Comparison of ENCODE assay signal across 8 cellular contexts in genomic region chr3:101561630-101562328, GRCh38. TPM values are rescaled to one million over a fixed set of nuclear protein-coding genes. Genes with fewer than 3 reads are reported as not detected.
A peak's percentile ranks its signal among the peaks of the same experiment; 100 is the strongest.
DNase-seq lines count a peak whose midpoint lies in the region; ATAC-seq lines count a peak whose summit lies in the region.

Gene TRMT10C, plus strand, starts transcription at chr3:101561868. Its CDS starts 2,914 bp downstream, at chr3:101564782.

- H3K18ac ChIP-seq in mesendoderm (ENCODE audit: low read length): no peak within 1 kb of the TSS

- no peak within 1 kb of the TSS for H4K8ac ChIP-seq in mesendoderm (ENCODE audit: low read depth, low read length)

- peaks cover 37% of the 10 kb centered on the region for H3K79me2 ChIP-seq in mesendoderm (ENCODE audit: control insufficient read depth, insufficient read depth, low read length)

- H2AK5ac ChIP-seq in mesendoderm (ENCODE audit: low read length): no peak within 1 kb of the TSS

- peak within 1 kb of the TSS; percentile 97 for H3K27ac Mint-ChIP-seq in activated CD8-positive, alpha-beta memory T cell treated with anti-CD3 and anti-CD28 coated beads, Interleukin-2, amount 10 ng/mL, durations not matched to agents 7 days and 5 days

- H3K4me3 Mint-ChIP-seq in activated CD8-positive, alpha-beta memory T cell treated with anti-CD3 and anti-CD28 coated beads, Interleukin-2, amount 10 ng/mL, durations not matched to agents 7 days and 5 days: peak within 1 kb of the TSS; percentile 99

- no peak within 1 kb of the TSS for H2BK5ac ChIP-seq in mesendoderm (ENCODE audit: low read length)

- WGBS in mesendoderm (ENCODE audit: extremely low coverage, insufficient coverage, low lambda C conversion rate): no CpG with 5 or more reads among the region's 35 CpGs

- H3K36me3 Mint-ChIP-seq in activated CD8-positive, alpha-beta memory T cell treated with anti-CD3 and anti-CD28 coated beads, Interleukin-2, amount 10 ng/mL, durations not matched to agents 7 days and 5 days: peaks cover 31% of the 10 kb centered on the region

- H3K36me3 ChIP-seq in NT2/D1 (ENCODE audit: insufficient read depth, insufficient read length, low read length): peaks cover 39% of the 10 kb centered on the region
- no peaks in the 10 kb centered on the region for H3K36me3 ChIP-seq in endocrine pancreas (ENCODE audit: control insufficient read depth, insufficient read depth, low read length)
- peaks cover 3% of the 10 kb centered on the region for H3K36me3 ChIP-seq in mesendoderm (ENCODE audit: control insufficient read depth, insufficient read depth, low read length)

- H3K9me3 Mint-ChIP-seq in activated CD8-positive, alpha-beta memory T cell treated with anti-CD3 and anti-CD28 coated beads, Interleukin-2, amount 10 ng/mL, durations not matched to agents 7 days and 5 days (ENCODE audit: low read depth): no peaks in the 10 kb centered on the region

- no peak within 1 kb of the TSS for H4K5ac ChIP-seq in mesendoderm (ENCODE audit: low read length)

- H3K4ac ChIP-seq in mesendoderm (ENCODE audit: low read depth, low read length): peak within 1 kb of the TSS; percentile 98

- DNase-seq in COLO829 (ENCODE audit: low spot score): peak; percentile 95
- DNase-seq in HT1080 (ENCODE audit: low read depth): peak; percentile 91
- DNase-seq in NT2/D1 (ENCODE audit: low read depth, low spot score): peak; percentile 90
- peak; percentile 96 for DNase-seq in activated CD8-positive, alpha-beta memory T cell treated with anti-CD3 and anti-CD28 coated beads, Interleukin-2, amount 10 ng/mL, durations not matched to agents 7 days and 5 days
- peak; percentile 98 for DNase-seq in mesendoderm
- DNase-seq in stimulated activated CD8-positive, alpha-beta memory T cell treated with anti-CD3 and anti-CD28 coated beads, Interleukin-15, amount 100 ng/mL, for 1 hour (ENCODE audit: low read depth): peak; percentile 86

- peaks cover 2% of the 10 kb centered on the region for H3K27me3 Mint-ChIP-seq in activated CD8-positive, alpha-beta memory T cell treated with anti-CD3 and anti-CD28 coated beads, Interleukin-2, amount 10 ng/mL, durations not matched to agents 7 days and 5 days

- peak within 1 kb of the TSS; percentile 29 for H3K27ac ChIP-seq in mesendoderm (ENCODE audit: low read depth, low read length)

- H3K9me3 ChIP-seq in NT2/D1 (ENCODE audit: insufficient read depth, low read length) (no peaks in the 10 kb centered on the region), endocrine pancreas (ENCODE audit: control insufficient read depth, low read length) (no peaks in the 10 kb centered on the region)

- no peak within 1 kb of the TSS for H2BK15ac ChIP-seq in mesendoderm (replicated peaks; ENCODE audit: low read depth)

- H2BK120ac ChIP-seq in mesendoderm (ENCODE audit: low read depth, low read length): no peak within 1 kb of the TSS

- peaks cover 2% of the 10 kb centered on the region for H3K79me1 ChIP-seq in mesendoderm (ENCODE audit: low read length)

- peaks cover 37% of the 10 kb centered on the region for H3K4me1 Mint-ChIP-seq in activated CD8-positive, alpha-beta memory T cell treated with anti-CD3 and anti-CD28 coated beads, Interleukin-2, amount 10 ng/mL, durations not matched to agents 7 days and 5 days

- CTCF ChIA-PET in activated CD8-positive, alpha-beta memory T cell treated with anti-CD3 and anti-CD28 coated beads, Interleukin-2, amount 10 ng/mL, durations not matched to agents 7 days and 5 days (lab: Charles Lee): interaction anchor here (1.1 to 2.7 kb wide), 4 partner anchors 12 to 43 kb away, joined by 3 to 18 read pairs (median 4); partner anchors contain the start of gene PCNP

- H3K4me1 ChIP-seq in NT2/D1 (ENCODE audit: insufficient read depth, insufficient read length) (no peaks in the 10 kb centered on the region), endocrine pancreas (ENCODE audit: control insufficient read depth, insufficient read depth, low read length) (no peaks in the 10 kb centered on the region), mesendoderm (ENCODE audit: control insufficient read depth, low read depth, low read length) (no peaks in the 10 kb centered on the region)

- H3K27me3 ChIP-seq in NT2/D1 (ENCODE audit: insufficient read depth, insufficient read length) (no peaks in the 10 kb centered on the region), endocrine pancreas (ENCODE audit: control insufficient read depth, insufficient read depth, low read length) (no peaks in the 10 kb centered on the region), mesendoderm (ENCODE audit: insufficient read depth, low read length, poor library complexity) (no peaks in the 10 kb centered on the region)

- peak within 1 kb of the TSS; percentile 99 for H3K9ac ChIP-seq in NT2/D1 (ENCODE audit: insufficient read length, low read depth)
- peak within 1 kb of the TSS; percentile 79 for H3K9ac ChIP-seq in endocrine pancreas (ENCODE audit: control insufficient read depth, insufficient read depth, low read length)
- peak within 1 kb of the TSS; percentile 98 for H3K9ac ChIP-seq in mesendoderm (ENCODE audit: low read length)

- peak within 1 kb of the TSS; percentile 99 for H3K56ac ChIP-seq in mesendoderm (ENCODE audit: low read length)

- peak within 1 kb of the TSS; percentile 23 for H3K4me2 ChIP-seq in mesendoderm (ENCODE audit: low read length)

- H3K4me3 ChIP-seq in NT2/D1 (ENCODE audit: insufficient read length, low read depth) (peak within 1 kb of the TSS; percentile 96), endocrine pancreas (ENCODE audit: control insufficient read depth, insufficient read depth, low read length) (peak within 1 kb of the TSS; percentile 93), mesendoderm (ENCODE audit: low read length) (peak within 1 kb of the TSS; percentile 100)

- no peak within 1 kb of the TSS for H3K23ac ChIP-seq in mesendoderm (ENCODE audit: low read length)

- ATAC-seq in GM21360 (IDR thresholded peaks at IDR 0.05; ENCODE audit: unreplicated experiment): peak; percentile 99
- ATAC-seq in activated CD8-positive, alpha-beta memory T cell treated with anti-CD3 and anti-CD28 coated beads, Interleukin-2, amount 10 ng/mL, durations not matched to agents 7 days and 5 days: peak; percentile 98

RNA-seq across cellular contexts. Expression of gene TRMT10C, which starts in this region (rescaled TPM):
- 47.6 and 50.8 TPM in 2 replicates for total RNA-seq in HT1080 (2014; rRNA removed; shearing (Covaris generic))
- 35.7 and 36.6 TPM in 2 replicates for polyA plus RNA-seq in HT1080 (2015; cell fraction: cytosol; rRNA removed)
- 51.8 and 58.2 TPM in 2 replicates for polyA plus RNA-seq in HT1080 (2015; cell fraction: nucleus; rRNA removed)
- 10 to 100 TPM; 24.1 to 32.9 TPM for total RNA-seq in activated CD8-positive, alpha-beta memory T cell treated with anti-CD3 and anti-CD28 coated beads, Interleukin-2, amount 10 ng/mL, durations not matched to agents 7 days and 5 days
- polyA plus RNA-seq in mesendoderm (2013, experiment 1 of 2): 70.4 TPM
- polyA plus RNA-seq in mesendoderm (2013, experiment 2 of 2): 66.9 TPM

Comparison
In these comparisons a context has a peak if more than half of its experiments do, and no peak if none do; other contexts are left out.
1. Peak in every context shown above with its lines: DNase-seq, ATAC-seq, H3K4me3 ChIP-seq and H3K27ac ChIP-seq.